1 cellular context compared by ENCODE assay signal in genomic region chr1:52697795-52698674, GRCh38.
TF ChIP-seq lines count a peak whose summit lies in the region.

Gene COA7, minus strand, starts transcription at chr1:52698347. Its CDS starts 21 bp downstream, at chr1:52698326.

TF ChIP-seq in HepG2, 621 proteins besides CTCF, POLR2A, EP300 and RAD21 (continued from another document and continues in another):
- no peak for TF ChIP-seq ZNF512B (CRISPR knock-in tag; IDR thresholded peaks at IDR 0.05; ENCODE audit: borderline replicate concordance)
- no peak for TF ChIP-seq ZFYVE20 (CRISPR knock-in tag; IDR thresholded peaks at IDR 0.05; ENCODE audit: borderline replicate concordance, low read depth)
- TF ChIP-seq ZNF224 (CRISPR knock-in tag; IDR thresholded peaks at IDR 0.05) = peak; percentile 80; the same call in 1 of the 2 replicates
- TF ChIP-seq ZNF776 (CRISPR knock-in tag; IDR thresholded peaks at IDR 0.05) = no peak; the same call in 1 of the 2 replicates
- TF ChIP-seq ZNF235 (CRISPR knock-in tag; IDR thresholded peaks at IDR 0.05; ENCODE audit: borderline replicate concordance) = no peak; the same call in 1 of the 2 replicates
- TF ChIP-seq MXI1 (IDR thresholded peaks at IDR 0.05; ENCODE audit: borderline replicate concordance, low read depth, low read length) = peak; percentile 10; the same call in 1 of the 3 replicates
- TF ChIP-seq MED8 (CRISPR knock-in tag; IDR thresholded peaks at IDR 0.05; ENCODE audit: insufficient replicate concordance) = peak; percentile 76
- TF ChIP-seq ZNF598 (CRISPR knock-in tag; IDR thresholded peaks at IDR 0.05; ENCODE audit: borderline replicate concordance) = peak; percentile 77; the same call in 1 of the 2 replicates
- TF ChIP-seq GPN1 (CRISPR knock-in tag; IDR thresholded peaks at IDR 0.05; ENCODE audit: borderline replicate concordance) = 0 out of 2 replicates have a peak, but pooled peaks have one; percentile 23
- TF ChIP-seq ZNF563 (CRISPR knock-in tag; IDR thresholded peaks at IDR 0.05) = peak; percentile 70; the same call in 1 of the 2 replicates
- TF ChIP-seq MEIS1 (CRISPR knock-in tag; IDR thresholded peaks at IDR 0.05; ENCODE audit: borderline replicate concordance) = peak; percentile 8; the same call in 1 of the 2 replicates
- TF ChIP-seq, protein P1, sequence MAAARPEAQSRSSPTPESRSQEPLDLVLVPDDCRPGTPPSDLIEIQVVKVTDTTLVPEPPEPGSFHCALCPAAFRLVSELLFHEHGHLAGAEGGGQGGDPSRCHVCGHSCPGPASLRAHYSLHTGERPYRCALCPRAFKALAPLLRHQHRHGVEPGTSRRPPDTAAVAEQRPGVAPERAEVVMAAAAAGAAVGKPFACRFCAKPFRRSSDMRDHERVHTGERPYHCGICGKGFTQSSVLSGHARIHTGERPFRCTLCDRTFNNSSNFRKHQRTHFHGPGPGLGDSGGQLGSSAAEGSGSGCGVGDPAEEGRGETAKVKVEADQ (CRISPR knock-in tag; IDR thresholded peaks at IDR 0.05; ENCODE audit: borderline replicate concordance) = peak; percentile 83; the same call in 1 of the 2 replicates
- TF ChIP-seq IRF9 (CRISPR knock-in tag; IDR thresholded peaks at IDR 0.05; ENCODE audit: borderline replicate concordance) = peak; percentile 92; the same call in 1 of the 2 replicates
- peak; percentile 64 for TF ChIP-seq HNRNPLL (IDR thresholded peaks at IDR 0.05; ENCODE audit: low read depth, low read length, poor library complexity, severe bottlenecking)
- no peak for TF ChIP-seq HNF4A (CRISPR knock-in tag; IDR thresholded peaks at IDR 0.05)
- TF ChIP-seq ZNF232 (CRISPR knock-in tag; IDR thresholded peaks at IDR 0.05; ENCODE audit: borderline replicate concordance) = peak; percentile 80
- TF ChIP-seq ZC3H13 (CRISPR knock-in tag; IDR thresholded peaks at IDR 0.05) = peak; percentile 70; the same call in 1 of the 2 replicates
- TF ChIP-seq ZNF362 (CRISPR knock-in tag; IDR thresholded peaks at IDR 0.05; ENCODE audit: borderline replicate concordance) = no peak
- TF ChIP-seq SOX6 (IDR thresholded peaks at IDR 0.05) = no peak
- peak; percentile 43 for TF ChIP-seq SOX6 (CRISPR knock-in tag; IDR thresholded peaks at IDR 0.05)
- TF ChIP-seq, protein P2, sequence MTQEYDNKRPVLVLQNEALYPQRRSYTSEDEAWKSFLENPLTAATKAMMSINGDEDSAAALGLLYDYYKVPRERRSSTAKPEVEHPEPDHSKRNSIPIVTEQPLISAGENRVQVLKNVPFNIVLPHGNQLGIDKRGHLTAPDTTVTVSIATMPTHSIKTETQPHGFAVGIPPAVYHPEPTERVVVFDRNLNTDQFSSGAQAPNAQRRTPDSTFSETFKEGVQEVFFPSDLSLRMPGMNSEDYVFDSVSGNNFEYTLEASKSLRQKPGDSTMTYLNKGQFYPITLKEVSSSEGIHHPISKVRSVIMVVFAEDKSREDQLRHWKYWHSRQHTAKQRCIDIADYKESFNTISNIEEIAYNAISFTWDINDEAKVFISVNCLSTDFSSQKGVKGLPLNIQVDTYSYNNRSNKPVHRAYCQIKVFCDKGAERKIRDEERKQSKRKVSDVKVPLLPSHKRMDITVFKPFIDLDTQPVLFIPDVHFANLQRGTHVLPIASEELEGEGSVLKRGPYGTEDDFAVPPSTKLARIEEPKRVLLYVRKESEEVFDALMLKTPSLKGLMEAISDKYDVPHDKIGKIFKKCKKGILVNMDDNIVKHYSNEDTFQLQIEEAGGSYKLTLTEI (CRISPR knock-in tag; conservative IDR thresholded peaks at IDR 0.05) = no peak
- peak; percentile 94 for TF ChIP-seq MXD4 (CRISPR knock-in tag; IDR thresholded peaks at IDR 0.05)
- peak; percentile 75 for TF ChIP-seq PRDM15 (CRISPR knock-in tag; IDR thresholded peaks at IDR 0.05)
- TF ChIP-seq RCOR2 (CRISPR knock-in tag; IDR thresholded peaks at IDR 0.05) = no peak; the same call in 1 of the 2 replicates
- peak; percentile 94 for TF ChIP-seq TBX2 (CRISPR knock-in tag; IDR thresholded peaks at IDR 0.05; ENCODE audit: borderline replicate concordance)
- peak; percentile 90 for TF ChIP-seq BORCS8-MEF2B (CRISPR knock-in tag; IDR thresholded peaks at IDR 0.05)
- peak; percentile 38; the same call in 1 of the 2 replicates for TF ChIP-seq ZNF619 (CRISPR knock-in tag; IDR thresholded peaks at IDR 0.05)
- TF ChIP-seq ZFP90 (CRISPR knock-in tag; IDR thresholded peaks at IDR 0.05; ENCODE audit: borderline replicate concordance) = peak; percentile 96; the same call in 1 of the 2 replicates
- TF ChIP-seq SIN3A (IDR thresholded peaks at IDR 0.05; ENCODE audit: borderline replicate concordance, low read depth, low read length) = no peak
- 0 out of 2 replicates have a peak, but pooled peaks have one; percentile 66 for TF ChIP-seq ZBTB42 (CRISPR knock-in tag; IDR thresholded peaks at IDR 0.05)
- TF ChIP-seq HDAC6 (IDR thresholded peaks at IDR 0.05; ENCODE audit: low read depth, low read length) = no peak
- TF ChIP-seq U2AF2 (IDR thresholded peaks at IDR 0.05; ENCODE audit: low read depth, low read length) = no peak
- peak; percentile 24; the same call in 1 of the 2 replicates for TF ChIP-seq SUZ12 (IDR thresholded peaks at IDR 0.05; ENCODE audit: low read depth, low read length)
- TF ChIP-seq ZNF367 (CRISPR knock-in tag; IDR thresholded peaks at IDR 0.05; ENCODE audit: borderline replicate concordance) = no peak
- TF ChIP-seq HHEX (CRISPR knock-in tag; IDR thresholded peaks at IDR 0.05) = no peak
- no peak for TF ChIP-seq FOXM1 (CRISPR knock-in tag; IDR thresholded peaks at IDR 0.05)
- TF ChIP-seq ZNF775 (CRISPR knock-in tag; IDR thresholded peaks at IDR 0.05; ENCODE audit: borderline replicate concordance) = 0 out of 2 replicates have a peak, but pooled peaks have one; percentile 10
- no peak for TF ChIP-seq GATA4 (IDR thresholded peaks at IDR 0.05; ENCODE audit: borderline replicate concordance, low read depth)
- TF ChIP-seq, protein P3, sequence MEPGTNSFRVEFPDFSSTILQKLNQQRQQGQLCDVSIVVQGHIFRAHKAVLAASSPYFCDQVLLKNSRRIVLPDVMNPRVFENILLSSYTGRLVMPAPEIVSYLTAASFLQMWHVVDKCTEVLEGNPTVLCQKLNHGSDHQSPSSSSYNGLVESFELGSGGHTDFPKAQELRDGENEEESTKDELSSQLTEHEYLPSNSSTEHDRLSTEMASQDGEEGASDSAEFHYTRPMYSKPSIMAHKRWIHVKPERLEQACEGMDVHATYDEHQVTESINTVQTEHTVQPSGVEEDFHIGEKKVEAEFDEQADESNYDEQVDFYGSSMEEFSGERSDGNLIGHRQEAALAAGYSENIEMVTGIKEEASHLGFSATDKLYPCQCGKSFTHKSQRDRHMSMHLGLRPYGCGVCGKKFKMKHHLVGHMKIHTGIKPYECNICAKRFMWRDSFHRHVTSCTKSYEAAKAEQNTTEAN (CRISPR knock-in tag; conservative IDR thresholded peaks at IDR 0.05) = peak; percentile 64; the same call in 1 of the 2 replicates
- no peak for TF ChIP-seq SMAD3 (CRISPR knock-in tag; IDR thresholded peaks at IDR 0.05)
- TF ChIP-seq ZSCAN30 (CRISPR knock-in tag; IDR thresholded peaks at IDR 0.05) = 0 out of 2 replicates have a peak, but pooled peaks have one; percentile 56
- TF ChIP-seq SP4 (CRISPR knock-in tag; IDR thresholded peaks at IDR 0.05) = peak; percentile 67
- peak; percentile 82 for TF ChIP-seq THAP11 (CRISPR knock-in tag; IDR thresholded peaks at IDR 0.05)
- TF ChIP-seq POLR2AphosphoS2 (IDR thresholded peaks at IDR 0.05; ENCODE audit: low read depth, low read length) = no peak
- no peak for TF ChIP-seq ZNF337 (CRISPR knock-in tag; IDR thresholded peaks at IDR 0.05; ENCODE audit: borderline replicate concordance, low read depth)
- no peak for TF ChIP-seq SKI (IDR thresholded peaks at IDR 0.05; ENCODE audit: partially characterized antibody)
- peak; percentile 51; the same call in 1 of the 2 replicates for TF ChIP-seq RXRB (CRISPR knock-in tag; IDR thresholded peaks at IDR 0.05; ENCODE audit: borderline replicate concordance)
- TF ChIP-seq ZNF383 (CRISPR knock-in tag; IDR thresholded peaks at IDR 0.05; ENCODE audit: borderline replicate concordance) = no peak
- TF ChIP-seq ZBTB38 (CRISPR knock-in tag; IDR thresholded peaks at IDR 0.05) = no peak
- TF ChIP-seq ZNF12 (CRISPR knock-in tag; IDR thresholded peaks at IDR 0.05) = peak; percentile 70
- TF ChIP-seq RFX3 (CRISPR knock-in tag; IDR thresholded peaks at IDR 0.05) = no peak; the same call in 1 of the 2 replicates
- TF ChIP-seq ISL2 (CRISPR knock-in tag; IDR thresholded peaks at IDR 0.05) = no peak
- TF ChIP-seq MIER3 (CRISPR knock-in tag; IDR thresholded peaks at IDR 0.05; ENCODE audit: borderline replicate concordance) = peak; percentile 39; the same call in 1 of the 2 replicates
- TF ChIP-seq SRSF9 (IDR thresholded peaks at IDR 0.05; ENCODE audit: borderline replicate concordance, insufficient read depth, low read depth, low read length, poor library complexity, severe bottlenecking) = no peak
